In genomic region chr11:12009617-12010321, GRCh38 we compare ENCODE assay signal across 10 cellular contexts. TPM values are rescaled to one million over a fixed set of nuclear protein-coding genes. Genes with fewer than 3 reads are reported as not detected.
DNase-seq lines count a peak whose midpoint lies in the region; ATAC-seq and TF ChIP-seq lines count a peak whose summit lies in the region.
"Had no signal": no experiment of that assay in that cellular context is flagged by ENCODE, and none has a peak within 500 bp of the region (broad histone marks: within the 10 kb centered on the region; RNA-seq: fewer than 3 reads in every experiment).

No MANE protein-coding gene starts in this region.

- H3K4me3 ChIP-seq in astrocyte of the cerebellum (ENCODE audit: low read depth, low read length) (peak overlapping the region; percentile 79), iPS-11a (ENCODE audit: low read depth, low read length) (peak overlapping the region; percentile 41), stomach smooth muscle (ENCODE audit: low read length in 2 of 2) (peak overlapping the region; percentile 67 to 72)
- H3K4me3 ChIP-seq: BLaER1 treated with 17β-estradiol and CSF1 and Interleukin-3, amounts not matched to agents 10 nM and 100 nM had no signal

- ATAC-seq in activated CD4-positive, alpha-beta T cell treated with anti-CD3 and anti-CD28 coated beads for 36 hours, result no peak
- ATAC-seq in GM21825 (IDR thresholded peaks at IDR 0.05; ENCODE audit: unreplicated experiment) (no peak), GM19455 (IDR thresholded peaks at IDR 0.05; ENCODE audit: unreplicated experiment) (no peak)

- in situ Hi-C loops in astrocyte of the cerebellum (cut with HindIII; ENCODE audit: low sequenced_read_pairs), result no loop called here

- no peaks in the 10 kb centered on the region for H3K27me3 ChIP-seq in stomach smooth muscle (ENCODE audit: control insufficient read depth in 1 of 2, insufficient read depth in 2 of 2, low read length in 2 of 2)

- no peak for DNase-seq in activated CD4-positive, alpha-beta T cell treated with anti-CD3 and anti-CD28 coated beads for 36 hours
- no peak for DNase-seq in activated CD4-positive, alpha-beta T cell treated with anti-CD3 and anti-CD28 coated beads, Interleukin-2, amount 50 U/mL, for 48 hours
- DNase-seq in astrocyte of the cerebellum (ENCODE audit: low read depth), result no peak
- no peak for DNase-seq in effector CD8-positive, alpha-beta T cell (lab: John Stamatoyannopoulos, UW)
- DNase-seq: activated gamma-delta T cell treated with Interleukin-2 at 50 U/mL for 16 hours had no signal

- no peaks in the 10 kb centered on the region for H3K36me3 ChIP-seq in stomach smooth muscle (ENCODE audit: control insufficient read depth in 2 of 2, insufficient read depth in 2 of 2, low read length in 2 of 2)
- H3K36me3 ChIP-seq: BLaER1 treated with 17β-estradiol and CSF1 and Interleukin-3, amounts not matched to agents 10 nM and 100 nM had no signal

- intact Hi-C loops in activated CD4-positive, alpha-beta T cell treated with anti-CD3 and anti-CD28 coated beads for 36 hours (cut with DNase I, micrococcal nuclease), result no loop called here

- no peak overlapping the region for H3K27ac Mint-ChIP-seq in activated CD4-positive, alpha-beta T cell treated with anti-CD3 and anti-CD28 coated beads for 36 hours

- H3K4me3 Mint-ChIP-seq in activated CD4-positive, alpha-beta T cell treated with anti-CD3 and anti-CD28 coated beads for 36 hours, result peak overlapping the region; percentile 46

- H3K9me3 Mint-ChIP-seq in activated CD4-positive, alpha-beta T cell treated with anti-CD3 and anti-CD28 coated beads for 36 hours (ENCODE audit: low read depth), result no peaks in the 10 kb centered on the region

- TF ChIP-seq CTCF in astrocyte of the cerebellum (IDR thresholded peaks at IDR 0.05; ENCODE audit: low read depth, low read length, missing control alignments), result no peak

- no peaks in the 10 kb centered on the region for H3K9me3 ChIP-seq in stomach smooth muscle (ENCODE audit: control insufficient read depth in 2 of 2, low read length in 2 of 2)

- H3K4me1 Mint-ChIP-seq in activated CD4-positive, alpha-beta T cell treated with anti-CD3 and anti-CD28 coated beads for 36 hours, result peaks cover 11% of the 10 kb centered on the region

- H3K9ac ChIP-seq in stomach smooth muscle (ENCODE audit: low read length in 2 of 2), result peak overlapping the region; percentile 29 to 31
- H3K9ac ChIP-seq: BLaER1 treated with 17β-estradiol and CSF1 and Interleukin-3, amounts not matched to agents 10 nM and 100 nM had no signal

- H3K4me1 ChIP-seq in stomach smooth muscle (ENCODE audit: control insufficient read depth, insufficient read depth, low read length), result peaks cover 27% of the 10 kb centered on the region

- CTCF ChIA-PET in activated CD4-positive, alpha-beta T cell treated with anti-CD3 and anti-CD28 coated beads for 36 hours (lab: Charles Lee), result interaction anchor here (0.5 to 1.0 kb wide), 3 partner anchors 9 to 890 kb away, joined by 3 read pairs; no protein-coding TSS in a partner anchor

- POLR2A ChIA-PET in activated CD4-positive, alpha-beta T cell treated with anti-CD3 and anti-CD28 coated beads for 36 hours (lab: Charles Lee), result no interaction called here

- H3K27ac ChIP-seq in stomach smooth muscle (ENCODE audit: low read length), result peak overlapping the region; percentile 37
- H3K27ac ChIP-seq: BLaER1 treated with 17β-estradiol and CSF1 and Interleukin-3, amounts not matched to agents 10 nM and 100 nM had no signal

- peaks cover 62% of the 10 kb centered on the region for H3K27me3 Mint-ChIP-seq in activated CD4-positive, alpha-beta T cell treated with anti-CD3 and anti-CD28 coated beads for 36 hours

- no peaks in the 10 kb centered on the region for H3K36me3 Mint-ChIP-seq in activated CD4-positive, alpha-beta T cell treated with anti-CD3 and anti-CD28 coated beads for 36 hours (ENCODE audit: low read depth)

RNA-seq across cellular contexts. Expression of gene DKK3, which starts 1.3 kb away (rescaled TPM):
- total RNA-seq in activated CD4-positive, alpha-beta T cell treated with anti-CD3 and anti-CD28 coated beads for 36 hours, result not detected
